1 cellular context compared by ENCODE assay signal in the genomic region with DNA sequence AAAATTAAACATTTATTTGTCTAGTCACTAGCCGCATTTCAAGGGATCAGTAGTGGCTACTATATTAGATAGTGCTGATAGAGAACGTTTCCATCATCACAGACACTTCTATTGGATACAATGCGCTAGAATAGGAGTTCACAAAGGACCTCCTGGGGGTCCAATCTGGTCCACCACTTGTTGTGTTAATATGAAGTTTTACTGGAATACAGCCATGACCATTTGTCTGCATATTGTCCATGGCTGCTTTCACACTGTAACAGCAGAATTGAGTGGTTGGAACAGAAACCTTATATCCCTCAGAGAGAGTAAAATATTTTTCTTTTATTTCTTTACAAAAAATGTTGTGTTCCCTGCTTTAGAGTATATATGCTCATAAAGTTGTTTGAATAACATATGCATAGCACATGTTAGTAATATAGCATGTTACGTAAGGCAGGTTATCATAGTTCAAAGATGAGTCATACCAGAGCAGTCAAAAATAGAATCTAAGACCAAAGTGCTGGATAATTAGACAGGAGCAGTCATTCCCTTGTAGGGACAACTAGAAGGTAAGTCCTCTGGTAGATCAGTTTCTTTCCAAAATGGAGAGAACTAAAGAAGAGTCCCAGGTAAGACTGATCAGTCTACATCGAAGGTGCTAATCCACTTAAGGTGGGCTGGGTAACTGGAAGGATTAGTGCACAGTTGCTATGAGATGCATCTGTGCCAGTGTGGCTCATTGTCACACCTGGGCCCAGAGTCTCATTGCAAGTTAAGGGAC.
A peak's percentile ranks its signal among the peaks of the same experiment; 100 is the strongest.
TF ChIP-seq lines count a peak whose summit lies in the region.

No MANE protein-coding gene starts in this region.

TF ChIP-seq in HepG2, 621 proteins besides CTCF, POLR2A, EP300 and RAD21 (continues in another document):
- TF ChIP-seq ARID5B (CRISPR knock-in tag; IDR thresholded peaks at IDR 0.05) (peak; percentile 77), MIXL1 (CRISPR knock-in tag; IDR thresholded peaks at IDR 0.05) (peak; percentile 76), FOSL2 (CRISPR knock-in tag; IDR thresholded peaks at IDR 0.05) (peak; percentile 78), NR2C2 (CRISPR knock-in tag; IDR thresholded peaks at IDR 0.05; ENCODE audit: borderline replicate concordance) (no peak), CREB1 (IDR thresholded peaks at IDR 0.05) (no peak), CREB1 (CRISPR knock-in tag; IDR thresholded peaks at IDR 0.05) (peak; percentile 45; the same call in 1 of the 2 replicates), CEBPB (IDR thresholded peaks at IDR 0.05; ENCODE audit: borderline replicate concordance, low read depth, low read length) (peak; percentile 33; the same call in 1 of the 2 replicates), TEAD3 (CRISPR knock-in tag; optimal IDR thresholded peaks at IDR 0.05; ENCODE audit: borderline replicate concordance) (peak; percentile 51), ZNF674 (CRISPR knock-in tag; IDR thresholded peaks at IDR 0.05; ENCODE audit: low read depth) (no peak), ZNF333 (CRISPR knock-in tag; IDR thresholded peaks at IDR 0.05; ENCODE audit: borderline replicate concordance) (no peak), MEF2D (CRISPR knock-in tag; IDR thresholded peaks at IDR 0.05) (peak; percentile 99), ZNF280B (CRISPR knock-in tag; IDR thresholded peaks at IDR 0.05; ENCODE audit: borderline replicate concordance) (no peak), NR2F2 (IDR thresholded peaks at IDR 0.05; ENCODE audit: borderline replicate concordance, low read depth) (0 out of 2 replicates have a peak, but pooled peaks have one; percentile 22), ZNF572 (CRISPR knock-in tag; IDR thresholded peaks at IDR 0.05) (no peak), MED1 (CRISPR knock-in tag; IDR thresholded peaks at IDR 0.05) (peak; percentile 45; the same call in 1 of the 2 replicates), ZNF224 (CRISPR knock-in tag; IDR thresholded peaks at IDR 0.05) (no peak), ZBTB20 (CRISPR knock-in tag; IDR thresholded peaks at IDR 0.05; ENCODE audit: borderline replicate concordance, low read depth) (peak; percentile 79), ZNF605 (CRISPR knock-in tag; IDR thresholded peaks at IDR 0.05) (no peak), RXRB (CRISPR knock-in tag; IDR thresholded peaks at IDR 0.05; ENCODE audit: borderline replicate concordance) (peak; percentile 84), GATAD2A (CRISPR knock-in tag; IDR thresholded peaks at IDR 0.05) (peak; percentile 74), PRDM10 (CRISPR knock-in tag; IDR thresholded peaks at IDR 0.05; ENCODE audit: low read depth) (no peak), CBX2 (IDR thresholded peaks at IDR 0.05; ENCODE audit: low read depth, low read length) (no peak), CBX2 (CRISPR knock-in tag; IDR thresholded peaks at IDR 0.05; ENCODE audit: low read depth) (no peak), JUND (CRISPR knock-in tag; IDR thresholded peaks at IDR 0.05) (peak; percentile 95), KDM4B (CRISPR knock-in tag; IDR thresholded peaks at IDR 0.05) (no peak), CEBPG (CRISPR knock-in tag; IDR thresholded peaks at IDR 0.05) (peak; percentile 48), SAP130 (CRISPR knock-in tag; IDR thresholded peaks at IDR 0.05; ENCODE audit: low read depth) (peak; percentile 68), NR2F1 (CRISPR knock-in tag; IDR thresholded peaks at IDR 0.05) (peak; percentile 26 to 84; a peak in 2 of 4 replicates), EZH2 (conservative IDR thresholded peaks at IDR 0.05; ENCODE audit: low read depth, low read length) (no peak)
- TF ChIP-seq, protein P1, sequence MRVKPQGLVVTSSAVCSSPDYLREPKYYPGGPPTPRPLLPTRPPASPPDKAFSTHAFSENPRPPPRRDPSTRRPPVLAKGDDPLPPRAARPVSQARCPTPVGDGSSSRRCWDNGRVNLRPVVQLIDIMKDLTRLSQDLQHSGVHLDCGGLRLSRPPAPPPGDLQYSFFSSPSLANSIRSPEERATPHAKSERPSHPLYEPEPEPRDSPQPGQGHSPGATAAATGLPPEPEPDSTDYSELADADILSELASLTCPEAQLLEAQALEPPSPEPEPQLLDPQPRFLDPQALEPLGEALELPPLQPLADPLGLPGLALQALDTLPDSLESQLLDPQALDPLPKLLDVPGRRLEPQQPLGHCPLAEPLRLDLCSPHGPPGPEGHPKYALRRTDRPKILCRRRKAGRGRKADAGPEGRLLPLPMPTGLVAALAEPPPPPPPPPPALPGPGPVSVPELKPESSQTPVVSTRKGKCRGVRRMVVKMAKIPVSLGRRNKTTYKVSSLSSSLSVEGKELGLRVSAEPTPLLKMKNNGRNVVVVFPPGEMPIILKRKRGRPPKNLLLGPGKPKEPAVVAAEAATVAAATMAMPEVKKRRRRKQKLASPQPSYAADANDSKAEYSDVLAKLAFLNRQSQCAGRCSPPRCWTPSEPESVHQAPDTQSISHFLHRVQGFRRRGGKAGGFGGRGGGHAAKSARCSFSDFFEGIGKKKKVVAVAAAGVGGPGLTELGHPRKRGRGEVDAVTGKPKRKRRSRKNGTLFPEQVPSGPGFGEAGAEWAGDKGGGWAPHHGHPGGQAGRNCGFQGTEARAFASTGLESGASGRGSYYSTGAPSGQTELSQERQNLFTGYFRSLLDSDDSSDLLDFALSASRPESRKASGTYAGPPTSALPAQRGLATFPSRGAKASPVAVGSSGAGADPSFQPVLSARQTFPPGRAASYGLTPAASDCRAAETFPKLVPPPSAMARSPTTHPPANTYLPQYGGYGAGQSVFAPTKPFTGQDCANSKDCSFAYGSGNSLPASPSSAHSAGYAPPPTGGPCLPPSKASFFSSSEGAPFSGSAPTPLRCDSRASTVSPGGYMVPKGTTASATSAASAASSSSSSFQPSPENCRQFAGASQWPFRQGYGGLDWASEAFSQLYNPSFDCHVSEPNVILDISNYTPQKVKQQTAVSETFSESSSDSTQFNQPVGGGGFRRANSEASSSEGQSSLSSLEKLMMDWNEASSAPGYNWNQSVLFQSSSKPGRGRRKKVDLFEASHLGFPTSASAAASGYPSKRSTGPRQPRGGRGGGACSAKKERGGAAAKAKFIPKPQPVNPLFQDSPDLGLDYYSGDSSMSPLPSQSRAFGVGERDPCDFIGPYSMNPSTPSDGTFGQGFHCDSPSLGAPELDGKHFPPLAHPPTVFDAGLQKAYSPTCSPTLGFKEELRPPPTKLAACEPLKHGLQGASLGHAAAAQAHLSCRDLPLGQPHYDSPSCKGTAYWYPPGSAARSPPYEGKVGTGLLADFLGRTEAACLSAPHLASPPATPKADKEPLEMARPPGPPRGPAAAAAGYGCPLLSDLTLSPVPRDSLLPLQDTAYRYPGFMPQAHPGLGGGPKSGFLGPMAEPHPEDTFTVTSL (CRISPR knock-in tag; IDR thresholded peaks at IDR 0.05; ENCODE audit: borderline replicate concordance): peak; percentile 70; the same call in 1 of the 2 replicates
- TF ChIP-seq, protein P2, sequence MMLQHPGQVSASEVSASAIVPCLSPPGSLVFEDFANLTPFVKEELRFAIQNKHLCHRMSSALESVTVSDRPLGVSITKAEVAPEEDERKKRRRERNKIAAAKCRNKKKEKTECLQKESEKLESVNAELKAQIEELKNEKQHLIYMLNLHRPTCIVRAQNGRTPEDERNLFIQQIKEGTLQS (CRISPR knock-in tag; IDR thresholded peaks at IDR 0.05): peak; percentile 88
- TF ChIP-seq, protein P3, sequence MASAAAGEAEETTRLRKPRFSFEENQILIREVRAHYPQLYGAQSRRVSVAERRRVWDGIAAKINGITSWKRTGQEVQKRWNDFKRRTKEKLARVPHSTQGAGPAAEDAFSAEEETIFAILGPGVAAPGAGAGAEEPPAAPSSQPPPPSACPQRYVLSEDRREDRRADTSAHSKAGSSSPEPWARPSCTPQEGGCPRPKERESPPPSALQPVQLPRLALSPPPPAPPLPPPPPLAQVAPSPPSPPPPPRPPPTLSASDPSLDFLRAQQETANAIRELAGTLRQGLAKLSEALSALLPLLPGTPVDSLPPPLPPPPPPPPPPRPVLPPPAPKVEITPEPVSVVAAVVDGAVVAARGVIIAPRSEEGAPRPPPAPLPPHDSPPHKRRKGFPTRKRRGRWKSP (CRISPR knock-in tag; IDR thresholded peaks at IDR 0.05): no peak
- TF ChIP-seq, protein P4, sequence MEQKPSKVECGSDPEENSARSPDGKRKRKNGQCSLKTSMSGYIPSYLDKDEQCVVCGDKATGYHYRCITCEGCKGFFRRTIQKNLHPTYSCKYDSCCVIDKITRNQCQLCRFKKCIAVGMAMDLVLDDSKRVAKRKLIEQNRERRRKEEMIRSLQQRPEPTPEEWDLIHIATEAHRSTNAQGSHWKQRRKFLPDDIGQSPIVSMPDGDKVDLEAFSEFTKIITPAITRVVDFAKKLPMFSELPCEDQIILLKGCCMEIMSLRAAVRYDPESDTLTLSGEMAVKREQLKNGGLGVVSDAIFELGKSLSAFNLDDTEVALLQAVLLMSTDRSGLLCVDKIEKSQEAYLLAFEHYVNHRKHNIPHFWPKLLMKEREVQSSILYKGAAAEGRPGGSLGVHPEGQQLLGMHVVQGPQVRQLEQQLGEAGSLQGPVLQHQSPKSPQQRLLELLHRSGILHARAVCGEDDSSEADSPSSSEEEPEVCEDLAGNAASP (CRISPR knock-in tag; IDR thresholded peaks at IDR 0.05; ENCODE audit: borderline replicate concordance): peak; percentile 24; the same call in 1 of the 2 replicates
- TF ChIP-seq, protein P5, sequence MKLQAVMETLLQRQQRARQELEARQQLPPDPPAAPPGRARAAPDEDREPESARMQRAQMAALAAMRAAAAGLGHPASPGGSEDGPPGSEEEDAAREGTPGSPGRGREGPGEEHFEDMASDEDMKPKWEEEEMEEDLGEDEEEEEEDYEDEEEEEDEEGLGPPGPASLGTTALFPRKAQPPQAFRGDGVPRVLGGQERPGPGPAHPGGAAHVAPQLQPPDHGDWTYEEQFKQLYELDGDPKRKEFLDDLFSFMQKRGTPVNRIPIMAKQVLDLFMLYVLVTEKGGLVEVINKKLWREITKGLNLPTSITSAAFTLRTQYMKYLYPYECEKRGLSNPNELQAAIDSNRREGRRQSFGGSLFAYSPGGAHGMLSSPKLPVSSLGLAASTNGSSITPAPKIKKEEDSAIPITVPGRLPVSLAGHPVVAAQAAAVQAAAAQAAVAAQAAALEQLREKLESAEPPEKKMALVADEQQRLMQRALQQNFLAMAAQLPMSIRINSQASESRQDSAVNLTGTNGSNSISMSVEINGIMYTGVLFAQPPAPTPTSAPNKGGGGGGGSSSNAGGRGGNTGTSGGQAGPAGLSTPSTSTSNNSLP (IDR thresholded peaks at IDR 0.05; ENCODE audit: low read depth, low read length): peak; percentile 61; the same call in 1 of the 2 replicates
